ENCODE assay signal across 26 cellular contexts in genomic region chr17:65477600-65477999, GRCh38.
DNase-seq lines count a peak whose midpoint lies in the region; ATAC-seq, FAIRE-seq and TF ChIP-seq lines count a peak whose summit lies in the region.
"Had no signal": no experiment of that assay in that cellular context is flagged by ENCODE, and none has a peak within 500 bp of the region (broad histone marks: within the 10 kb centered on the region; RNA-seq: fewer than 3 reads in every experiment).

No MANE protein-coding gene starts in this region.

- 67% methylated on average over 3 of the region's 3 CpGs for WGBS in HepG2 (ENCODE audit: low lambda C conversion rate)
- WGBS in right lobe of liver (ENCODE audit: insufficient coverage, low coverage, low lambda C conversion rate, missing lambda C conversion rate), result 71% methylated on average over 3 of the region's 3 CpGs
- 1% methylated on average over 3 of the region's 3 CpGs for WGBS in K562 (ENCODE audit: insufficient coverage, low coverage, missing lambda C conversion rate)

- H4K20me1 ChIP-seq in HepG2 (ENCODE audit: insufficient read depth, low read length), result no peaks in the 10 kb centered on the region
- no peaks in the 10 kb centered on the region for H4K20me1 ChIP-seq in K562 (replicated peaks; ENCODE audit: control insufficient read depth, insufficient read depth, low read length)
- H4K20me1 ChIP-seq: BLaER1 had no signal

- H3K36me3 ChIP-seq in HepG2 (replicated peaks in 1 of 2; ENCODE audit: control insufficient read depth in 1 of 2, insufficient read depth in 2 of 2, low read length in 2 of 2), result no peaks in the 10 kb centered on the region
- H3K36me3 ChIP-seq in right lobe of liver, result no peaks in the 10 kb centered on the region
- no peaks in the 10 kb centered on the region for H3K36me3 ChIP-seq in HEK293 (ENCODE audit: control insufficient read depth in 2 of 2, insufficient read depth in 1 of 2, low read length in 2 of 2)
- no peaks in the 10 kb centered on the region for H3K36me3 ChIP-seq in K562 (ENCODE audit: control insufficient read depth, insufficient read depth, low read length)
- H3K36me3 ChIP-seq: BE2C, BLaER1 had no signal

- CTCF ChIA-PET in HepG2 (lab: Yijun Ruan, JAX; ENCODE audit: low intra/inter-chr PET ratio, low total read pairs), result no interaction called here
- CTCF ChIA-PET in HEK293 (lab: Yijun Ruan, JAX), result interaction anchor here (0.6 kb wide), 1 partner anchor 13 kb away, joined by 4 read pairs; no protein-coding TSS in a partner anchor
- CTCF ChIA-PET in K562 (lab: Yijun Ruan, JAX; ENCODE audit: low intra/inter-chr PET ratio), result no interaction called here
- CTCF ChIA-PET in activated naive CD4-positive, alpha-beta T cell treated with anti-CD3 and anti-CD28 coated beads, Interleukin-2, amount 10 ng/mL, durations not matched to agents 7 days and 5 days (lab: Charles Lee), result no interaction called here

- H3K4me2 ChIP-seq in HepG2 (ENCODE audit: low read depth, low read length) (no peak overlapping the region), K562 (ENCODE audit: insufficient read depth, low read length) (no peak overlapping the region)
- H3K4me2 ChIP-seq: BLaER1 had no signal

- no peak overlapping the region for H3K4me3 Mint-ChIP-seq in activated naive CD4-positive, alpha-beta T cell treated with anti-CD3 and anti-CD28 coated beads, Interleukin-2, amount 10 ng/mL, durations not matched to agents 7 days and 5 days
- H3K4me3 Mint-ChIP-seq: CD14-positive monocyte; CD4-positive, alpha-beta memory T cell; CD4-positive, CD25-positive, alpha-beta regulatory T cell; CD8-positive, alpha-beta memory T cell had no signal

- no peaks in the 10 kb centered on the region for H3K9me3 ChIP-seq in HepG2 (ENCODE audit: low read length)
- no peaks in the 10 kb centered on the region for H3K9me3 ChIP-seq in right lobe of liver
- H3K9me3 ChIP-seq in HEK293 (ENCODE audit: control insufficient read depth, insufficient read depth, low read depth, low read length), result no peaks in the 10 kb centered on the region
- no peaks in the 10 kb centered on the region for H3K9me3 ChIP-seq in K562 (replicated peaks; ENCODE audit: control insufficient read depth, insufficient read depth, low read depth, low read length)
- H3K9me3 ChIP-seq: BE2C, BLaER1 had no signal

- TF ChIP-seq POLR2A in HepG2 (IDR thresholded peaks at IDR 0.05; ENCODE audit: insufficient read depth in 1 of 2, low read depth in 2 of 2, low read length in 2 of 2) (no peak), right lobe of liver (IDR thresholded peaks at IDR 0.05) (no peak), K562 (conservative IDR thresholded peaks at IDR 0.05) (no peak)

- H3K9ac ChIP-seq in HepG2 (ENCODE audit: insufficient read depth, low read depth, low read length), result no peak overlapping the region
- no peak overlapping the region for H3K9ac ChIP-seq in K562 (ENCODE audit: insufficient read depth in 1 of 2, low read depth in 2 of 2, low read length in 2 of 2)
- H3K9ac ChIP-seq: BLaER1 had no signal

- POLR2A ChIA-PET in HepG2 (lab: Yijun Ruan, JAX) (no interaction called here), HEK293 (lab: Yijun Ruan, JAX) (no interaction called here), K562 (lab: Yijun Ruan, JAX) (no interaction called here)

- H3K27ac ChIP-seq in HepG2 (ENCODE audit: extremely low read length, insufficient read depth, low read length) (no peak overlapping the region), right lobe of liver (no peak overlapping the region), HEK293 (ENCODE audit: extremely low read depth, low read depth, low read length) (no peak overlapping the region), K562 (ENCODE audit: extremely low read depth, low read depth, low read length) (no peak overlapping the region)
- H3K27ac ChIP-seq: 22Rv1, BLaER1 had no signal

- H2AFZ ChIP-seq in HepG2 (ENCODE audit: low read length), result no peak overlapping the region
- H2AFZ ChIP-seq in K562 (ENCODE audit: low read depth, low read length), result no peak overlapping the region

- H3K9me3 Mint-ChIP-seq in activated naive CD4-positive, alpha-beta T cell treated with anti-CD3 and anti-CD28 coated beads, Interleukin-2, amount 10 ng/mL, durations not matched to agents 7 days and 5 days, result peaks cover 4% of the 10 kb centered on the region

- in situ Hi-C loops in HepG2 (cut with HindIII; ENCODE audit: extremely low pct_ligation_motif_present, low pct_unique_long_range_greater_than_20kb) (no loop called here), K562 (cut with MboI) (no loop called here)

- no peak overlapping the region for H3K27ac Mint-ChIP-seq in activated naive CD4-positive, alpha-beta T cell treated with anti-CD3 and anti-CD28 coated beads, Interleukin-2, amount 10 ng/mL, durations not matched to agents 7 days and 5 days
- H3K27ac Mint-ChIP-seq: CD4-positive, alpha-beta memory T cell; CD4-positive, CD25-positive, alpha-beta regulatory T cell; CD8-positive, alpha-beta memory T cell had no signal

- H3K79me2 ChIP-seq in HepG2 (ENCODE audit: insufficient read depth, low read length) (no peaks in the 10 kb centered on the region), K562 (ENCODE audit: control insufficient read depth, insufficient read depth, low read length) (no peaks in the 10 kb centered on the region)

- TF ChIP-seq CTCF in HepG2 (CRISPR knock-in tag; IDR thresholded peaks at IDR 0.05) (no peak), right lobe of liver (IDR thresholded peaks at IDR 0.05) (no peak), HEK293 (tag by site-specific recombination; IDR thresholded peaks at IDR 0.05) (no peak), K562 (IDR thresholded peaks at IDR 0.05 in 2 of 3, conservative IDR thresholded peaks at IDR 0.05 in 1 of 3; ENCODE audit: insufficient read depth in 2 of 3, low read depth in 1 of 3, low read length in 3 of 3) (no peak)

- no peak for TF ChIP-seq EP300 in HepG2 (IDR thresholded peaks at IDR 0.05; ENCODE audit: low read depth in 2 of 2, low read length in 2 of 2)
- no peak for TF ChIP-seq EP300 in HepG2 (CRISPR knock-in tag; IDR thresholded peaks at IDR 0.05; ENCODE audit: borderline replicate concordance)
- TF ChIP-seq EP300 in K562 (IDR thresholded peaks at IDR 0.05; ENCODE audit: low read length), result no peak

- no peaks in the 10 kb centered on the region for H3K36me3 Mint-ChIP-seq in activated naive CD4-positive, alpha-beta T cell treated with anti-CD3 and anti-CD28 coated beads, Interleukin-2, amount 10 ng/mL, durations not matched to agents 7 days and 5 days
- H3K36me3 Mint-ChIP-seq: CD14-positive monocyte; CD4-positive, alpha-beta memory T cell; CD4-positive, CD25-positive, alpha-beta regulatory T cell; CD8-positive, alpha-beta memory T cell had no signal

- peaks cover 17% of the 10 kb centered on the region for H3K27me3 Mint-ChIP-seq in activated naive CD4-positive, alpha-beta T cell treated with anti-CD3 and anti-CD28 coated beads, Interleukin-2, amount 10 ng/mL, durations not matched to agents 7 days and 5 days

- BruUV-seq in HepG2 (replicated peaks; lab: Mats Ljungman, UMichigan), result no TSS peak
- no TSS peak for BruUV-seq in K562 (replicated peaks; lab: Mats Ljungman, UMichigan)

- ATAC-seq in HepG2, result no peak
- ATAC-seq in right lobe of liver, result no peak
- no peak for ATAC-seq in K562
- ATAC-seq: GM12878 had no signal

- intact Hi-C loops in HepG2 (cut with micrococcal nuclease; ENCODE audit: unreplicated experiment) (no loop called here), right lobe of liver (cut with DNase I) (no loop called here), K562 (cut with micrococcal nuclease) (no loop called here)

- H3K4me1 ChIP-seq in HepG2 (ENCODE audit: insufficient read depth, low read length), result no peaks in the 10 kb centered on the region
- H3K4me1 ChIP-seq in right lobe of liver, result peaks cover 0 to 18% (median 0%) of the 10 kb centered on the region in 4 donors
- H3K4me1 ChIP-seq in HEK293 (ENCODE audit: control insufficient read depth, insufficient read depth, low read length), result no peaks in the 10 kb centered on the region
- no peaks in the 10 kb centered on the region for H3K4me1 ChIP-seq in K562 (replicated peaks in 1 of 2; ENCODE audit: control insufficient read depth in 2 of 2, insufficient read depth in 2 of 2, low read length in 2 of 2)
- H3K4me1 ChIP-seq: BE2C, BLaER1 had no signal

- peaks cover 0 to 12% of the 10 kb centered on the region in 2 experiments; a peak in 3 of 5 replicates for H3K27me3 ChIP-seq in HepG2 (ENCODE audit: control insufficient read depth in 1 of 2, insufficient read depth in 2 of 2, low read length in 2 of 2)
- no peaks in the 10 kb centered on the region for H3K27me3 ChIP-seq in right lobe of liver
- H3K27me3 ChIP-seq in K562 (ENCODE audit: control insufficient read depth in 2 of 2, insufficient read depth in 2 of 2, low read length in 2 of 2), result peaks cover 2 to 7% of the 10 kb centered on the region in 2 experiments; a peak in 4 of 5 replicates
- H3K27me3 ChIP-seq: BE2C, BLaER1 had no signal

- FAIRE-seq in HepG2 (lab: Jason Lieb, UNC) (no peak), K562 (lab: Jason Lieb, UNC) (no peak)
- FAIRE-seq: GM12878, GM18507 had no signal

- TF ChIP-seq RAD21 in HepG2 (CRISPR knock-in tag; IDR thresholded peaks at IDR 0.05), result no peak
- TF ChIP-seq RAD21 in K562 (CRISPR knock-in tag; conservative IDR thresholded peaks at IDR 0.05 in 1 of 2, IDR thresholded peaks at IDR 0.05 in 1 of 2), result no peak

- H3K9me1 ChIP-seq in K562 (ENCODE audit: control insufficient read depth, insufficient read depth, low read length), result no peaks in the 10 kb centered on the region

- no peak for DNase-seq in HepG2 (ENCODE audit: low spot score)
- DNase-seq in right lobe of liver, result no peak
- no peak for DNase-seq in K562 (ENCODE audit: extremely low read depth in 1 of 4, low spot score in 3 of 4)
- DNase-seq in NOMO-1 (lab: John Stamatoyannopoulos, UW; ENCODE audit: unreplicated experiment in 2 of 2), result no peak
- no peak for DNase-seq in SW 1271 (lab: John Stamatoyannopoulos, UW)
- DNase-seq in activated naive CD4-positive, alpha-beta T cell treated with anti-CD3 and anti-CD28 coated beads, Interleukin-2, amount 10 ng/mL, durations not matched to agents 7 days and 5 days, result no peak
- DNase-seq: ACHN; BE2C; C1 segment of cervical spinal cord; CD4-positive, alpha-beta memory T cell; CD4-positive, CD25-positive, alpha-beta regulatory T cell; CD8-positive, alpha-beta memory T cell; COR-L47; DMS 273 treated with DMSO at 0.1 percent for 48 hours; DMS153; DMS53; DMS79; DND-41; EL; GDM1 had no signal

- H3K4me3 ChIP-seq in HepG2 (replicated peaks in 1 of 3; ENCODE audit: insufficient read depth in 1 of 3, low read depth in 2 of 3, low read length in 3 of 3) (no peak overlapping the region), right lobe of liver (no peak overlapping the region), HEK293 (ENCODE audit: low read depth, low read length) (no peak overlapping the region), K562 (no peak overlapping the region)
- H3K4me3 ChIP-seq: BLaER1, GM12878 had no signal

- peaks cover 10% of the 10 kb centered on the region for H3K4me1 Mint-ChIP-seq in activated naive CD4-positive, alpha-beta T cell treated with anti-CD3 and anti-CD28 coated beads, Interleukin-2, amount 10 ng/mL, durations not matched to agents 7 days and 5 days
- H3K4me1 Mint-ChIP-seq: CD14-positive monocyte; CD4-positive, CD25-positive, alpha-beta regulatory T cell; CD8-positive, alpha-beta memory T cell had no signal

TF ChIP-seq in HepG2, 621 proteins besides CTCF, POLR2A, EP300 and RAD21 (continues in another document):
- TF ChIP-seq GZF1 (CRISPR knock-in tag; IDR thresholded peaks at IDR 0.05), result no peak

TF ChIP-seq in HEK293, 187 proteins besides CTCF, POLR2A, EP300 and RAD21 (continues in another document):
- no peak for TF ChIP-seq ZNF621 (tag by site-specific recombination; IDR thresholded peaks at IDR 0.05)

Comparison
In these comparisons a context has a peak if more than half of its experiments do, and no peak if none do; other contexts are left out.
1. Of the 241 proteins assayed by ChIP-seq in both HepG2 and K562: peak only in HepG2: none; only in K562: TFE3; in both: none; in neither: 237; mixed calls (peak in some experiments, not most) for 3.